Comparison of ENCODE assay signal across 11 cellular contexts in genomic region chr11:120545813-120546212, GRCh38. TPM values are rescaled to one million over a fixed set of nuclear protein-coding genes. Genes with fewer than 3 reads are reported as not detected.
"Had no signal": no experiment of that assay in that cellular context is flagged by ENCODE, and none has a peak within 500 bp of the region (broad histone marks: within the 10 kb centered on the region; RNA-seq: fewer than 3 reads in every experiment).

No MANE protein-coding gene starts in this region.

- H3K4me3 ChIP-seq: cardiac muscle cell, heart right ventricle, right atrium auricular region, SJSA1 had no signal

- H3K27ac ChIP-seq: cardiac muscle cell, foreskin keratinocyte, heart right ventricle, right atrium auricular region, SJSA1 had no signal

- DNase-seq: activated CD4-positive, alpha-beta T cell treated with anti-CD3 and anti-CD28 coated beads, Interleukin-2, amount 50 U/mL, for 4 hours; activated CD4-positive, CD25-positive, alpha-beta regulatory T cell treated with anti-CD3 and anti-CD28 coated beads, Interleukin-2, amount 50 U/mL, for 72 hours; activated gamma-delta T cell treated with Interleukin-2 at 50 U/mL for 16 hours; activated T-cell treated with anti-CD3 and anti-CD28 coated beads, Interleukin-2, amount 50 U/mL, for 48 hours; effector CD4-positive, alpha-beta T cell; heart right ventricle had no signal

- H3K36me3 ChIP-seq: cardiac muscle cell, heart right ventricle, right atrium auricular region, SJSA1 had no signal

- H3K9me3 ChIP-seq: SJSA1 had no signal

- H3K4me1 ChIP-seq: foreskin keratinocyte, SJSA1 had no signal

- H3K27me3 ChIP-seq: cardiac muscle cell, right atrium auricular region, SJSA1 had no signal

RNA-seq across cellular contexts. Expression of gene GRIK4, which starts 34.3 kb away (rescaled TPM):
- total RNA-seq: foreskin keratinocyte; SJSA1; T-helper 1 cell treated with Interleukin-12 subunit alpha and Interleukin-12 subunit beta and Interleukin-4 antibody, amounts not matched to agents 30 ng/mL and 1 ng/mL, for 36 hours had no signal
- polyA plus RNA-seq: foreskin keratinocyte had no signal
